Comparison of ENCODE assay signal across 8 cellular contexts in the genomic region with DNA sequence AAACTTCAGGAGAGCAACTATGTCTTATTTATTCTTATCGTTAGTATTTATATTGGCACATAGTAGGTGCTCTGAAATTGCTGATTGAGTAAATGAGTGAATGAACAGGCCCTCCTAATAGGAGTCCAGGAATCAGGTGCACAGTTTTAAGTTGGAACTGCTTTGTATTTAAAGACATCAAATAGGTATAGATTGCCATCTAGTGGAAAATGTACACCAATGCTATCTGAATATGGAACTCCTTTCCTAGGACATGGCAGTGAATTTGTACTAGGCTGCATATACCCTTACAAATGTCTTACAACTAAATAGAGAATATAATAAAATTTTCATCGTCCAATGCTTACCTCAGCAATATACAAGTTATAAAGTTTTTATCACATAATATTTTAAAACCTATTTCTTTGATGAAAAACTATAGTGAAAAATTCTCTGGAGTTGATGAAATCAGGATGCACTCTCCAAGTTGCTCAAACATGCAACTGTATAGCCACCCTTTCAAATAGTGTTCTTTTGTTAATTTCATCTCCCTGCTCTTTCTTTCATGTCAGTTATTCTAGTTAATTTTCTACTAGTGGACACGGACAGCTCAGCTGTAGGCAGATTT.
DNase-seq lines count a peak whose midpoint lies in the region; ATAC-seq and TF ChIP-seq lines count a peak whose summit lies in the region.

No MANE protein-coding gene starts in this region.

- TF ChIP-seq CTCF in ascending aorta (IDR thresholded peaks at IDR 0.05) = peak in 1 of 3 experiments; percentile 25

- H3K4me1 ChIP-seq in adipocyte (ENCODE audit: control insufficient read depth, insufficient read depth, low read length) = no peaks in the 10 kb centered on the region
- no peaks in the 10 kb centered on the region for H3K4me1 ChIP-seq in ascending aorta

- no peak overlapping the region for H3K27ac ChIP-seq in ascending aorta

- peak; percentile 76 for ATAC-seq in HG02678 (IDR thresholded peaks at IDR 0.05; ENCODE audit: unreplicated experiment)

- no peaks in the 10 kb centered on the region for H3K9me3 ChIP-seq in adipocyte (ENCODE audit: control insufficient read depth, low read length)
- no peaks in the 10 kb centered on the region for H3K9me3 ChIP-seq in ascending aorta

- H3K27me3 ChIP-seq in adipocyte (replicated peaks; ENCODE audit: control insufficient read depth, insufficient read depth, low read length) = no peaks in the 10 kb centered on the region
- no peaks in the 10 kb centered on the region for H3K27me3 ChIP-seq in ascending aorta

- DNase-seq in DMS79 treated with DMSO at 0.1 percent for 48 hours (lab: John Stamatoyannopoulos, UW) (peak; percentile 45), DMS79 (lab: John Stamatoyannopoulos, UW) (no peak), NCI-H1436 (lab: John Stamatoyannopoulos, UW) (peak; percentile 47), adipocyte (ENCODE audit: low read depth) (peak; percentile 63), kidney tubule cell (ENCODE audit: low spot score) (peak; percentile 43), ascending aorta (ENCODE audit: low spot score in 2 of 2) (no peak)
- DNase-seq in stimulated activated CD4-positive, alpha-beta T cell treated with anti-CD3 and anti-CD28 coated beads, Interleukin-4, amount 100 ng/mL, for 24 hours = no peak

- H3K9ac ChIP-seq in adipocyte (ENCODE audit: low read length) = no peak overlapping the region

- H3K36me3 ChIP-seq in adipocyte (ENCODE audit: control insufficient read depth, insufficient read depth, low read length, severe bottlenecking) (no peaks in the 10 kb centered on the region), ascending aorta (no peaks in the 10 kb centered on the region)

- H3K4me3 ChIP-seq in adipocyte (ENCODE audit: low read length) (no peak overlapping the region), ascending aorta (no peak overlapping the region)

- intact Hi-C loops in ascending aorta (cut with DNase I) = no loop called here

Comparison
In these comparisons a context has a peak if more than half of its experiments do, and no peak if none do; other contexts are left out.
1. DNase-seq: peak in DMS79 treated with DMSO at 0.1 percent for 48 hours (single experiment), NCI-H1436 (single experiment), adipocyte (single experiment) and kidney tubule cell (single experiment); none in DMS79 (single experiment), ascending aorta (0 of 2) and stimulated activated CD4-positive, alpha-beta T cell treated with anti-CD3 and anti-CD28 coated beads, Interleukin-4, amount 100 ng/mL, for 24 hours (single experiment).